10 cellular contexts compared by ENCODE assay signal in genomic region chr1:224358288-224358687, GRCh38. TPM values are rescaled to one million over a fixed set of nuclear protein-coding genes. Genes with fewer than 3 reads are reported as not detected.
A peak's percentile ranks its signal among the peaks of the same experiment; 100 is the strongest.
DNase-seq lines count a peak whose midpoint lies in the region; ATAC-seq and TF ChIP-seq lines count a peak whose summit lies in the region.
"Had no signal": no experiment of that assay in that cellular context is flagged by ENCODE, and none has a peak within 500 bp of the region (broad histone marks: within the 10 kb centered on the region; RNA-seq: fewer than 3 reads in every experiment).

No MANE protein-coding gene starts in this region.

- no peaks in the 10 kb centered on the region for H3K27me3 ChIP-seq in BLaER1 treated with 17β-estradiol and CSF1 and Interleukin-3, amounts not matched to agents 10 nM and 100 nM
- H3K27me3 ChIP-seq in Karpas-422 (ENCODE audit: low read length) = no peaks in the 10 kb centered on the region
- H3K27me3 ChIP-seq in adrenal gland = no peaks in the 10 kb centered on the region

- no peak for TF ChIP-seq CTCF in choroid plexus epithelial cell (conservative IDR thresholded peaks at IDR 0.05; ENCODE audit: low read depth, low read length)
- TF ChIP-seq CTCF in natural killer cell (IDR thresholded peaks at IDR 0.05) = no peak
- TF ChIP-seq CTCF in adrenal gland (IDR thresholded peaks at IDR 0.05) = no peak

- H3K27ac ChIP-seq in BLaER1 treated with 17β-estradiol and CSF1 and Interleukin-3, amounts not matched to agents 10 nM and 100 nM = peak overlapping the region in 7 of 11 experiments; percentile 87 to 94 (median 90); a peak in 8 of 22 replicates
- H3K27ac ChIP-seq in Karpas-422 (ENCODE audit: low read length) (no peak overlapping the region), adrenal gland (peak overlapping the region in 1 of 5 donors; percentile 89)

- H3K4me3 ChIP-seq in BLaER1 treated with 17β-estradiol and CSF1 and Interleukin-3, amounts not matched to agents 10 nM and 100 nM = peak overlapping the region; percentile 87 to 100 (median 93); a peak in 18 of 20 replicates
- H3K4me3 ChIP-seq in Karpas-422 (ENCODE audit: low read length) (peak overlapping the region; percentile 79), choroid plexus epithelial cell (ENCODE audit: low read depth, low read length) (peak overlapping the region; percentile 6), adrenal gland (no peak overlapping the region)

- H3K9me3 ChIP-seq in BLaER1 treated with 17β-estradiol and CSF1 and Interleukin-3, amounts not matched to agents 10 nM and 100 nM (replicated peaks in 1 of 11) = 0 out of 22 replicates have a peak, but pooled peaks cover 0 to 3% (median 0%) of the 10 kb centered on the region in 11 experiments
- H3K9me3 ChIP-seq in Karpas-422 (ENCODE audit: low read length) (no peaks in the 10 kb centered on the region), adrenal gland (replicated peaks in 1 of 3) (no peaks in the 10 kb centered on the region)

- H3K27me3 Mint-ChIP-seq in natural killer cell (ENCODE audit: low read depth in 2 of 2) = no peaks in the 10 kb centered on the region

- peak overlapping the region; percentile 85 to 94 for H3K27ac Mint-ChIP-seq in natural killer cell

- H2AFZ ChIP-seq in Karpas-422 (ENCODE audit: low read length) = no peak overlapping the region

- TF ChIP-seq POLR2A in adrenal gland (IDR thresholded peaks at IDR 0.05) = no peak

- no peaks in the 10 kb centered on the region for H3K9me3 Mint-ChIP-seq in natural killer cell

- H3K4me1 ChIP-seq in BLaER1 treated with 17β-estradiol and CSF1 and Interleukin-3, amounts not matched to agents 10 nM and 100 nM = peaks cover 13 to 26% (median 24%) of the 10 kb centered on the region in 10 experiments
- H3K4me1 ChIP-seq in Karpas-422 (ENCODE audit: low read length) = peaks cover 18% of the 10 kb centered on the region
- peaks cover 10 to 27% of the 10 kb centered on the region in 2 donors for H3K4me1 ChIP-seq in adrenal gland (replicated peaks in 1 of 2)

- peaks cover 10 to 37% (median 28%) of the 10 kb centered on the region in 11 experiments; a peak in 21 of 22 replicates for H3K36me3 ChIP-seq in BLaER1 treated with 17β-estradiol and CSF1 and Interleukin-3, amounts not matched to agents 10 nM and 100 nM
- H3K36me3 ChIP-seq in Karpas-422 (ENCODE audit: insufficient read depth, low read length) (peaks cover 8% of the 10 kb centered on the region; the same call in 1 of the 2 replicates), adrenal gland (replicated peaks in 1 of 2) (no peaks in the 10 kb centered on the region)

- H4K20me1 ChIP-seq in BLaER1 treated with 17β-estradiol and CSF1 and Interleukin-3, amounts not matched to agents 10 nM and 100 nM = peaks cover 29 to 55% (median 45%) of the 10 kb centered on the region in 11 experiments; a peak in 17 of 22 replicates
- no peaks in the 10 kb centered on the region for H4K20me1 ChIP-seq in Karpas-422 (ENCODE audit: insufficient read depth, low read depth, low read length)

- DNase-seq in Karpas-422 (no peak), choroid plexus epithelial cell (ENCODE audit: low read depth) (no peak), natural killer cell (no peak), adrenal gland (no peak), SW480 (ENCODE audit: low spot score) (no peak)
- DNase-seq in stimulated activated CD4-positive, alpha-beta T cell treated with anti-CD3 and anti-CD28 coated beads, Interleukin-2, amount 100 ng/mL, for 24 hours = no peak
- DNase-seq: effector CD4-positive, alpha-beta T cell; SHP77 treated with DMSO at 0.1 percent for 48 hours had no signal

- peak overlapping the region in 10 of 11 experiments; percentile 80 to 96 (median 94); a peak in 16 of 22 replicates for H3K9ac ChIP-seq in BLaER1 treated with 17β-estradiol and CSF1 and Interleukin-3, amounts not matched to agents 10 nM and 100 nM
- H3K9ac ChIP-seq in Karpas-422 (ENCODE audit: low read length) = peak overlapping the region; percentile 93

- 68 to 84% (median 79%) methylated on average over 4 of the region's 4 CpGs for WGBS in adrenal gland, 4 donors

- ATAC-seq in natural killer cell = no peak
- ATAC-seq in HG03432 (IDR thresholded peaks at IDR 0.05; ENCODE audit: unreplicated experiment) = no peak

- no peaks in the 10 kb centered on the region for H3K36me3 Mint-ChIP-seq in natural killer cell

- peaks cover 65% of the 10 kb centered on the region for H3K79me2 ChIP-seq in Karpas-422 (ENCODE audit: low read length)

- no peaks in the 10 kb centered on the region for H3K9me2 ChIP-seq in Karpas-422 (replicated peaks; ENCODE audit: insufficient read depth, low read length)

- H3K4me1 Mint-ChIP-seq in natural killer cell = peaks cover 51% of the 10 kb centered on the region in 2 donors

- intact Hi-C loops in natural killer cell (cut with micrococcal nuclease) = loop anchor here (10.0 kb wide), 1 partner anchor 363 kb away; no protein-coding TSS in a partner anchor
- intact Hi-C loops in adrenal gland (cut with DNase I) = no loop called here

- H3K4me2 ChIP-seq in BLaER1 treated with 17β-estradiol and CSF1 and Interleukin-3, amounts not matched to agents 10 nM and 100 nM = peak overlapping the region; percentile 76 to 95 (median 86)
- H3K4me2 ChIP-seq in Karpas-422 (ENCODE audit: low read depth, low read length, poor library complexity, severe bottlenecking) = peak overlapping the region; percentile 94

- H3K4me3 Mint-ChIP-seq in natural killer cell = peak overlapping the region; percentile 95

RNA-seq across cellular contexts. Expression of gene CNIH4, which starts 1.6 kb away (rescaled TPM):
- total RNA-seq in Karpas-422 (2014; rRNA removed; shearing (Covaris generic); ENCODE audit: low replicate concordance) = 23.9 and 49.1 TPM in 2 replicates
- 10 to 100 TPM; 20.4 to 32.4 (median 27.3) TPM for total RNA-seq in natural killer cell
- total RNA-seq in adrenal gland = 10 to 100 TPM; 10.0 to 52.7 (median 39.3) TPM
- 10 to 100 TPM; 47.0 to 73.0 (median 58.0) TPM for polyA plus RNA-seq in adrenal gland

RNA-seq across cellular contexts. Expression of gene NVL, which starts 28.3 kb away (rescaled TPM):
- 27.1 and 32.0 TPM in 2 replicates for total RNA-seq in Karpas-422 (2014; rRNA removed; shearing (Covaris generic); ENCODE audit: low replicate concordance)
- total RNA-seq in natural killer cell (10 to 100 TPM; 28.1 to 39.5 (median 32.4) TPM), adrenal gland (10 to 100 TPM; 12.0 to 23.2 (median 19.0) TPM)
- 10 to 100 TPM; 38.5 to 77.0 (median 44.8) TPM for polyA plus RNA-seq in adrenal gland

Comparison
In these comparisons a context has a peak if more than half of its experiments do, and no peak if none do; other contexts are left out.
1. H3K4me3 ChIP-seq: peak in BLaER1 treated with 17β-estradiol and CSF1 and Interleukin-3, amounts not matched to agents 10 nM and 100 nM (10 of 10), Karpas-422 (single experiment) and choroid plexus epithelial cell (single experiment); none in adrenal gland (0 of 4).